13 cellular contexts compared by ENCODE assay signal in the genomic region with DNA sequence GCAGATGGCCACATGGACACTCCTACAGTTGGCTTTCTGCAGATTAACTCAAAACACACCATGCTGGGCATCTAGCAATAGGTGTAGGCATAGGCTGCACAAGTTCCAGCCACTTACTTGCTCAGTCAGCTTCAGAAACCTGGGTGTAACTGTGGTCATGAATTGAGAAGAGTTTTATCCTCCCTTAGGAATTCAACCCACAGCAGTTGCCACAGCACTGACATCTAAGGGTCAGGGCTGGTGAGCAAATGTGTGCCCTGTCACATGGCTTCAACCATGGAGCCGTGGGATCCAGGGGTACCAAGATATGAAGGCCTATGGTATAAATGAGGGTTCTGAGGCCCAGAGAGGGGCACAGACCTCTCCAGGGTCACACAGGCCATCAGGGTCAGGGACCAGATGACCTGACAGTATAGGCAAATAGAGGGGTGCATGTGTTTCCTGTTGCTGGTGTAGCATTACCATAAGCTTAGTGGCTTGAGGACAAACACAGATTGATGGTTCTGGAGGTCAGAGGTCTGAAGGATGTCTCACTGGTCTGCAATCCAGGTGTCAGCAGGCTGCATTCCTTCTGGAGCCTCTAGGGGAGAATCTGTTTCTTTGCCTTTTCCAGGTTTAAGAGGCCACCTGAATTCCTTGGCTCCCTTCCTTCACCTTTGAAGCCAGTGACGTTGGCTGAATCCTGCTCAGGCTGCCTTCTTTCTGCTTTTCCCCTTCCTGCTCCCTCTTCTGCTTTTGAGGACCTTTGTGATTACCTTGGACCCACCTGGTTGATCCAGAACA. TPM values are rescaled to one million over a fixed set of nuclear protein-coding genes. Genes with fewer than 3 reads are reported as not detected.
DNase-seq lines count a peak whose midpoint lies in the region; ATAC-seq and TF ChIP-seq lines count a peak whose summit lies in the region.
"Had no signal": no experiment of that assay in that cellular context is flagged by ENCODE, and none has a peak within 500 bp of the region (broad histone marks: within the 10 kb centered on the region; RNA-seq: fewer than 3 reads in every experiment).

No MANE protein-coding gene starts in this region.

- H3K4me3 Mint-ChIP-seq in GM23338, result no peak overlapping the region
- H3K4me3 Mint-ChIP-seq in endodermal cell, result no peak overlapping the region
- no peak overlapping the region for H3K4me3 Mint-ChIP-seq in HFFc6
- H3K4me3 Mint-ChIP-seq: activated naive CD8-positive, alpha-beta T cell treated with anti-CD3 and anti-CD28 coated beads, Interleukin-2, amount 50 U/mL, for 24 hours had no signal

- H2AFZ ChIP-seq in DND-41 (ENCODE audit: low read depth, low read length) (no peak overlapping the region), GM23338 (no peak overlapping the region)

- WGBS in endodermal cell (ENCODE audit: insufficient coverage in 1 of 2, insufficient read length in 1 of 2), 2 experiments, result 80 to 88% methylated on average over 1 to 2 of the region's 2 CpGs

- H4K20me1 ChIP-seq in DND-41 (ENCODE audit: insufficient read depth, low read length), result peaks cover 10% of the 10 kb centered on the region; the same call in 1 of the 2 replicates
- no peaks in the 10 kb centered on the region for H4K20me1 ChIP-seq in GM23338 (replicated peaks; ENCODE audit: insufficient read depth)

- H3K4me2 ChIP-seq in DND-41 (ENCODE audit: insufficient read depth, low read length), result no peak overlapping the region
- no peak overlapping the region for H3K4me2 ChIP-seq in GM23338

- H3K27me3 Mint-ChIP-seq in GM23338 (ENCODE audit: insufficient read depth, low read depth, poor library complexity) (peaks cover 2% of the 10 kb centered on the region), endodermal cell (ENCODE audit: insufficient read depth) (no peaks in the 10 kb centered on the region), HFFc6 (ENCODE audit: insufficient read depth) (peaks cover 2% of the 10 kb centered on the region)
- H3K27me3 Mint-ChIP-seq: activated naive CD8-positive, alpha-beta T cell treated with anti-CD3 and anti-CD28 coated beads, Interleukin-2, amount 50 U/mL, for 24 hours had no signal

- TF ChIP-seq CTCF in DND-41 (IDR thresholded peaks at IDR 0.05; ENCODE audit: borderline replicate concordance, extremely low read depth, low read length, poor library complexity, severe bottlenecking), result no peak
- TF ChIP-seq CTCF in GM23338 (conservative IDR thresholded peaks at IDR 0.05; ENCODE audit: low read depth in 2 of 2), result no peak
- peak; percentile 51 for TF ChIP-seq CTCF in endodermal cell (conservative IDR thresholded peaks at IDR 0.05)
- TF ChIP-seq CTCF in HFFc6 (IDR thresholded peaks at IDR 0.05), result no peak

- no peaks in the 10 kb centered on the region for H3K27me3 ChIP-seq in DND-41 (ENCODE audit: insufficient read depth, low read length, poor library complexity)
- no peaks in the 10 kb centered on the region for H3K27me3 ChIP-seq in GM23338 (ENCODE audit: insufficient read depth)
- no peaks in the 10 kb centered on the region for H3K27me3 ChIP-seq in endodermal cell (ENCODE audit: control insufficient read depth, insufficient read depth, low read length, poor library complexity, severe bottlenecking)

- no peaks in the 10 kb centered on the region for H3F3A ChIP-seq in GM23338 (replicated peaks; ENCODE audit: low read depth)

- H3K9me2 ChIP-seq in GM23338 (ENCODE audit: insufficient read depth), result no peaks in the 10 kb centered on the region

- H3K9me3 Mint-ChIP-seq in GM23338 (no peaks in the 10 kb centered on the region), endodermal cell (no peaks in the 10 kb centered on the region), HFFc6 (no peaks in the 10 kb centered on the region)
- H3K9me3 Mint-ChIP-seq: activated naive CD8-positive, alpha-beta T cell treated with anti-CD3 and anti-CD28 coated beads, Interleukin-2, amount 50 U/mL, for 24 hours had no signal

- H3K27ac Mint-ChIP-seq in GM23338 (no peak overlapping the region), endodermal cell (no peak overlapping the region), HFFc6 (no peak overlapping the region)
- H3K27ac Mint-ChIP-seq: activated naive CD8-positive, alpha-beta T cell treated with anti-CD3 and anti-CD28 coated beads, Interleukin-2, amount 50 U/mL, for 24 hours had no signal

- H3K79me2 ChIP-seq in DND-41 (ENCODE audit: insufficient read depth, low read length) (no peaks in the 10 kb centered on the region), GM23338 (replicated peaks; ENCODE audit: insufficient read depth) (no peaks in the 10 kb centered on the region)

- H3K4me1 Mint-ChIP-seq in GM23338, result peaks cover 21% of the 10 kb centered on the region
- H3K4me1 Mint-ChIP-seq in endodermal cell, result no peaks in the 10 kb centered on the region
- peaks cover 61% of the 10 kb centered on the region for H3K4me1 Mint-ChIP-seq in HFFc6 (ENCODE audit: low read depth)

- H3K9me3 ChIP-seq in DND-41 (ENCODE audit: insufficient read depth, low read length, severe bottlenecking) (no peaks in the 10 kb centered on the region), endodermal cell (ENCODE audit: control insufficient read depth, low read length) (no peaks in the 10 kb centered on the region)

- no peak for DNase-seq in DND-41
- peak; percentile 42 for DNase-seq in GM23338 (ENCODE audit: low spot score)
- peak; percentile 49 for DNase-seq in endodermal cell
- DNase-seq in renal cortical epithelial cell (ENCODE audit: low read depth), result peak; percentile 54
- no peak for DNase-seq in HFFc6
- no peak for DNase-seq in NCI-H510A treated with DMSO at 0.1 percent for 48 hours (lab: John Stamatoyannopoulos, UW)
- DNase-seq in ecto neural progenitor cell (ENCODE audit: low spot score), result no peak
- DNase-seq: activated naive CD8-positive, alpha-beta T cell treated with anti-CD3 and anti-CD28 coated beads, Interleukin-2, amount 50 U/mL, for 24 hours; hypothalamus; stimulated activated CD4-positive, alpha-beta T cell treated with anti-CD3 and anti-CD28 coated beads, Interleukin-2, amount 100 ng/mL, for 24 hours had no signal

- H3K36me3 Mint-ChIP-seq in GM23338 (ENCODE audit: low read depth) (no peaks in the 10 kb centered on the region), endodermal cell (ENCODE audit: low read depth) (peaks cover 8% of the 10 kb centered on the region), HFFc6 (ENCODE audit: low read depth) (no peaks in the 10 kb centered on the region)

- H3K9ac ChIP-seq in DND-41 (ENCODE audit: low read depth, low read length) (no peak overlapping the region), endodermal cell (ENCODE audit: extremely low read depth, low read length, poor library complexity, severe bottlenecking) (no peak overlapping the region)

- H3K4me3 ChIP-seq in DND-41 (ENCODE audit: low read depth in 1 of 2, low read length in 2 of 2) (no peak overlapping the region), GM23338 (no peak overlapping the region), endodermal cell (ENCODE audit: low read length) (no peak overlapping the region)

- H3K36me3 ChIP-seq in DND-41 (ENCODE audit: insufficient read depth, low read length), result peaks cover 8% of the 10 kb centered on the region; the same call in 1 of the 2 replicates
- no peaks in the 10 kb centered on the region for H3K36me3 ChIP-seq in GM23338 (ENCODE audit: insufficient read depth)
- peaks cover 3% of the 10 kb centered on the region for H3K36me3 ChIP-seq in endodermal cell (ENCODE audit: control insufficient read depth, insufficient read depth, low read length)

- H3K27ac ChIP-seq in DND-41 (ENCODE audit: low read length), result peak overlapping the region; percentile 62
- H3K27ac ChIP-seq in GM23338 (ENCODE audit: low read depth), result no peak overlapping the region
- H3K27ac ChIP-seq in endodermal cell (ENCODE audit: low read depth, low read length), result no peak overlapping the region
- H3K27ac ChIP-seq: RWPE1 had no signal

- peaks cover 38% of the 10 kb centered on the region for H3K4me1 ChIP-seq in DND-41 (ENCODE audit: insufficient read depth, low read length)
- H3K4me1 ChIP-seq in GM23338 (ENCODE audit: insufficient read depth), result no peaks in the 10 kb centered on the region
- H3K4me1 ChIP-seq in endodermal cell (ENCODE audit: control insufficient read depth, insufficient read depth, low read length), result no peaks in the 10 kb centered on the region

- ATAC-seq in DND-41 (ENCODE audit: insufficient read depth, low read depth) (no peak), GM23338 (peak; percentile 40), HG02610 (IDR thresholded peaks at IDR 0.05; ENCODE audit: unreplicated experiment) (no peak)
- ATAC-seq: activated CD4-positive, CD25-positive, alpha-beta regulatory T cell treated with anti-CD3 and anti-CD28 coated beads, Interleukin-2, amount 50 U/mL, for 24 hours; activated naive CD8-positive, alpha-beta T cell treated with anti-CD3 and anti-CD28 coated beads, Interleukin-2, amount 50 U/mL, for 24 hours had no signal

TF ChIP-seq in GM23338, 12 proteins besides CTCF, POLR2A, EP300 and RAD21 (continues in another document):
- TF ChIP-seq POLR2AphosphoS5 (IDR thresholded peaks at IDR 0.05; ENCODE audit: low read depth), result no peak

RNA-seq across cellular contexts. Expression of a gene that starts 24.1 kb away (rescaled TPM):
- 3.1 and 4.4 TPM in 2 replicates for total RNA-seq in GM23338 (2014; rRNA removed; shearing (Covaris generic))
- polyA plus RNA-seq in GM23338 (2016; fragmentation: Nextera tagmentation; extraction: Ambion mirVana), result 1.3 and 1.7 TPM in 2 replicates
- total RNA-seq in endodermal cell (1 to 10 TPM; 7.2 to 8.1 TPM), renal cortical epithelial cell (3.3 and 8.8 TPM in 2 replicates)
- polyA plus RNA-seq in endodermal cell (2013, experiment 1 of 2), result 4.4 TPM
- polyA plus RNA-seq in endodermal cell (2013, experiment 2 of 2), result 4.1 TPM
- total RNA-seq in HFFc6 (2021; fragmentation: NEBNext Ultra II Directional; extraction: Animal tissue kit (Norgen Biotek cat#: 25700)), result 1 to 10 TPM; 2.3 to 3.3 (median 2.6) TPM

RNA-seq across cellular contexts. Expression of a gene that starts 43.4 kb away (rescaled TPM):
- total RNA-seq in GM23338 (2014; rRNA removed; shearing (Covaris generic)), result 0.19 and 1.1 TPM in 2 replicates
- polyA plus RNA-seq in GM23338 (2016; fragmentation: Nextera tagmentation; extraction: Ambion mirVana), result 0.38 and 0.79 TPM in 2 replicates
- 1 to 10 TPM; 3.0 to 3.3 TPM for total RNA-seq in endodermal cell
- 0.85 TPM for polyA plus RNA-seq in endodermal cell (2013, experiment 1 of 2)
- 1.6 TPM for polyA plus RNA-seq in endodermal cell (2013, experiment 2 of 2)
- total RNA-seq in renal cortical epithelial cell, result not detected in 2 replicates
- total RNA-seq in HFFc6 (2021; fragmentation: NEBNext Ultra II Directional; extraction: Animal tissue kit (Norgen Biotek cat#: 25700)), result not detected

Comparison
In these comparisons a context has a peak if more than half of its experiments do, and no peak if none do; other contexts are left out.
1. DNase-seq: peak in GM23338 (single experiment), endodermal cell (single experiment) and renal cortical epithelial cell (single experiment); none in DND-41 (single experiment), HFFc6 (single experiment), NCI-H510A treated with DMSO at 0.1 percent for 48 hours (single experiment) and ecto neural progenitor cell (single experiment).